Comparison of ENCODE assay signal across 8 cellular contexts in genomic region chr7:150451833-150452431, GRCh38. TPM values are rescaled to one million over a fixed set of nuclear protein-coding genes. Genes with fewer than 3 reads are reported as not detected.
DNase-seq lines count a peak whose midpoint lies in the region; ATAC-seq, FAIRE-seq and TF ChIP-seq lines count a peak whose summit lies in the region.

No MANE protein-coding gene starts in this region.

- intact Hi-C loops in right lobe of liver (cut with DNase I) (no loop called here), Caco-2 (cut with micrococcal nuclease; ENCODE audit: unreplicated experiment) (no loop called here)

- H3K27ac Mint-ChIP-seq in Caco-2 (ENCODE audit: unreplicated experiment): no peak overlapping the region

- H3K36me3 ChIP-seq in right lobe of liver: no peaks in the 10 kb centered on the region
- no peaks in the 10 kb centered on the region for H3K36me3 ChIP-seq in stomach smooth muscle (ENCODE audit: control insufficient read depth in 2 of 2, insufficient read depth in 2 of 2, low read length in 2 of 2)
- H3K36me3 ChIP-seq in Caco-2 (ENCODE audit: control insufficient read depth, insufficient read depth, low read length): no peaks in the 10 kb centered on the region

- H3K4me1 ChIP-seq in right lobe of liver (peaks cover 0 to 8% (median 2%) of the 10 kb centered on the region in 4 donors), stomach smooth muscle (ENCODE audit: control insufficient read depth, insufficient read depth, low read length) (peaks cover 6% of the 10 kb centered on the region), Caco-2 (no peaks in the 10 kb centered on the region)

- H3K9me3 Mint-ChIP-seq in Caco-2 (ENCODE audit: unreplicated experiment): peaks cover 10% of the 10 kb centered on the region

- DNase-seq in activated effector memory CD4-positive, alpha-beta T cell treated with anti-CD3 and anti-CD28 coated beads, Interleukin-2, amount 50 U/mL, for 16 hours: peak; percentile 71
- DNase-seq in right lobe of liver (no peak), Caco-2 (no peak), NCI-H2171 treated with DMSO at 0.1 percent for 48 hours (lab: John Stamatoyannopoulos, UW) (no peak), SIG-M5 treated with dmso at 0.1 percent for 504 hours (lab: John Stamatoyannopoulos, UW; ENCODE audit: unreplicated experiment) (no peak), H54 (ENCODE audit: insufficient read length, low spot score) (no peak)

- ATAC-seq in HG03097 (IDR thresholded peaks at IDR 0.05; ENCODE audit: low FRiP score, unreplicated experiment): peak; percentile 0
- peak in 3 of 4 donors; percentile 5 to 13 (median 6) for ATAC-seq in right lobe of liver

- FAIRE-seq in H54 (lab: Jason Lieb, UNC): no peak

- CTCF ChIA-PET in Caco-2 (lab: Charles Lee): no interaction called here

- H3K4me3 ChIP-seq in right lobe of liver (peak overlapping the region; percentile 39 to 52 (median 41)), stomach smooth muscle (ENCODE audit: low read length in 2 of 2) (peak overlapping the region; percentile 40 to 68), Caco-2 (ENCODE audit: low read depth, low read length) (no peak overlapping the region)

- POLR2A ChIA-PET in Caco-2 (lab: Charles Lee): no interaction called here

- H3K4me3 Mint-ChIP-seq in Caco-2 (ENCODE audit: unreplicated experiment): no peak overlapping the region

- peaks cover 7% of the 10 kb centered on the region for H3K4me1 Mint-ChIP-seq in Caco-2 (ENCODE audit: low read depth, unreplicated experiment)

- H3K27me3 Mint-ChIP-seq in Caco-2 (ENCODE audit: insufficient read depth, unreplicated experiment): peaks cover 27% of the 10 kb centered on the region

- TF ChIP-seq POLR2A in right lobe of liver (IDR thresholded peaks at IDR 0.05) (no peak), H54 (IDR thresholded peaks at IDR 0.05; ENCODE audit: low read depth, low read length) (no peak)

- H3K9ac ChIP-seq in stomach smooth muscle (ENCODE audit: low read length in 2 of 2): peak overlapping the region; percentile 36 to 51

- no peaks in the 10 kb centered on the region for H3K36me3 Mint-ChIP-seq in Caco-2 (ENCODE audit: insufficient read depth, unreplicated experiment)

- no peaks in the 10 kb centered on the region for H3K27me3 ChIP-seq in right lobe of liver
- H3K27me3 ChIP-seq in stomach smooth muscle (ENCODE audit: control insufficient read depth in 1 of 2, insufficient read depth in 2 of 2, low read length in 2 of 2): peaks cover 5 to 7% of the 10 kb centered on the region in 2 donors
- 0 out of 2 replicates have a peak, but pooled peaks cover 2% of the 10 kb centered on the region for H3K27me3 ChIP-seq in Caco-2 (replicated peaks; ENCODE audit: control insufficient read depth, insufficient read depth, low read length)

- BruUV-seq in Caco-2 (replicated peaks; lab: Mats Ljungman, UMichigan): no TSS peak

- TF ChIP-seq CTCF in right lobe of liver (IDR thresholded peaks at IDR 0.05) (no peak), Caco-2 (IDR thresholded peaks at IDR 0.05; ENCODE audit: insufficient read depth in 1 of 2, low read depth in 1 of 2, low read length in 1 of 2, severe bottlenecking in 1 of 2, unreplicated experiment in 1 of 2) (no peak)

- 32% methylated on average over 5 of the region's 8 CpGs for WGBS in right lobe of liver (ENCODE audit: insufficient coverage, low coverage, low lambda C conversion rate, missing lambda C conversion rate)

- H3K27ac ChIP-seq in right lobe of liver (peak overlapping the region; percentile 44 to 76 (median 57)), stomach smooth muscle (ENCODE audit: low read length) (peak overlapping the region; percentile 18)

- H3K9me3 ChIP-seq in right lobe of liver (no peaks in the 10 kb centered on the region), stomach smooth muscle (ENCODE audit: control insufficient read depth in 2 of 2, low read length in 2 of 2) (no peaks in the 10 kb centered on the region), Caco-2 (peaks cover 5% of the 10 kb centered on the region)

RNA-seq across cellular contexts. Expression of gene GIMAP8, which starts 1.5 kb away (rescaled TPM):
- total RNA-seq in right lobe of liver: 1 to 10 TPM; 2.7 to 10.0 (median 6.2) TPM
- 0.07 TPM in 1 of 2 replicates, not detected in the other for total RNA-seq in Caco-2 (2022)
